7 cellular contexts compared by ENCODE assay signal in genomic region chr4:118504927-118505326, GRCh38.
A peak's percentile ranks its signal among the peaks of the same experiment; 100 is the strongest.
DNase-seq lines count a peak whose midpoint lies in the region; ATAC-seq, FAIRE-seq and TF ChIP-seq lines count a peak whose summit lies in the region.
"Not testable (repeated sequence)": the region's sequence is repeated elsewhere in the genome, so short reads cannot be mapped to it uniquely, and the experiment has no call there.

No MANE protein-coding gene starts in this region.

- peak; percentile 82 for FAIRE-seq in G401.6 (lab: Jason Lieb, UNC)
- not testable (repeated sequence) for FAIRE-seq in bronchial epithelial cell (lab: Jason Lieb, UNC)

- peak; percentile 1 to 34 for DNase-seq in Kasumi-1 (lab: John Stamatoyannopoulos, UW)
- peak; percentile 9 for DNase-seq in NCI-H69 (lab: John Stamatoyannopoulos, UW)
- peak; percentile 20 for DNase-seq in bronchial epithelial cell (ENCODE audit: low read depth)
- DNase-seq in fibroblast of the aortic adventitia (ENCODE audit: low read depth), result peak; percentile 23
- DNase-seq in right lobe of liver, result not testable (repeated sequence)

- ATAC-seq in SK-N-SH treated with all-trans-retinoic acid at 6 μM for 48 hours, result peak; percentile 56; the same call in 2 of the 3 replicates
- ATAC-seq in right lobe of liver, result peak in 1 of 4 donors; percentile 36

- H3K27me3 ChIP-seq in bronchial epithelial cell (ENCODE audit: control insufficient read depth, insufficient read depth, low read length); right lobe of liver: not testable (repeated sequence)

- H3K27ac ChIP-seq in right lobe of liver, result not testable (repeated sequence)

- not testable (repeated sequence) for H3K4me3 ChIP-seq in bronchial epithelial cell (ENCODE audit: low read depth, low read length); fibroblast of the aortic adventitia (ENCODE audit: low read depth, low read length); right lobe of liver

- H3K36me3 ChIP-seq in bronchial epithelial cell (ENCODE audit: control insufficient read depth, insufficient read depth, low read length); right lobe of liver: not testable (repeated sequence)

- H3K9me3 ChIP-seq in right lobe of liver, result not testable (repeated sequence)

- TF ChIP-seq CTCF in bronchial epithelial cell (IDR thresholded peaks at IDR 0.05; ENCODE audit: insufficient read depth, low read length, severe bottlenecking); fibroblast of the aortic adventitia (IDR thresholded peaks at IDR 0.05; ENCODE audit: insufficient read depth, low read length): not testable (repeated sequence)
- peak; percentile 4 to 28 (median 14) for TF ChIP-seq CTCF in right lobe of liver (IDR thresholded peaks at IDR 0.05)

- not testable (repeated sequence) for H3K4me1 ChIP-seq in right lobe of liver

- intact Hi-C loops in right lobe of liver (cut with DNase I), result not testable (repeated sequence)

- TF ChIP-seq POLR2A in right lobe of liver (IDR thresholded peaks at IDR 0.05), result not testable (repeated sequence)
